ENCODE assay signal across 27 cellular contexts in genomic region chr18:55475467-55475866, GRCh38.
DNase-seq lines count a peak whose midpoint lies in the region; ATAC-seq, FAIRE-seq and TF ChIP-seq lines count a peak whose summit lies in the region.
"Had no signal": no experiment of that assay in that cellular context is flagged by ENCODE, and none has a peak within 500 bp of the region (broad histone marks: within the 10 kb centered on the region; RNA-seq: fewer than 3 reads in every experiment).

No MANE protein-coding gene starts in this region.

- H3K9me3 Mint-ChIP-seq in activated B cell treated with CpG ODN at 0.5 μM for 24 hours = no peaks in the 10 kb centered on the region
- H3K9me3 Mint-ChIP-seq in mesothelial cell of epicardium = no peaks in the 10 kb centered on the region
- no peaks in the 10 kb centered on the region for H3K9me3 Mint-ChIP-seq in natural killer cell treated with Interleukin-12 subunit alpha and Interleukin-12 subunit beta and Interleukin-15 and Interleukin-18, amount 100 ng/mL, for 72 hours
- H3K9me3 Mint-ChIP-seq: CD4-positive, alpha-beta memory T cell had no signal

- peak overlapping the region; percentile 88 for H3K27ac ChIP-seq in left ventricle myocardium inferior (replicated peaks)
- no peak overlapping the region for H3K27ac ChIP-seq in tibial artery
- H3K27ac ChIP-seq: 22Rv1; A549; BLaER1 treated with 17β-estradiol and CSF1 and Interleukin-3, amounts not matched to agents 10 nM and 100 nM; C4-2B had no signal

- FAIRE-seq in GM19239 (lab: Jason Lieb, UNC) = no peak
- FAIRE-seq: A549, GM12878, GM12892, GM18507 had no signal

- no peaks in the 10 kb centered on the region for H3K27me3 Mint-ChIP-seq in activated B cell treated with CpG ODN at 0.5 μM for 24 hours
- no peaks in the 10 kb centered on the region for H3K27me3 Mint-ChIP-seq in mesothelial cell of epicardium (ENCODE audit: low read depth)
- H3K27me3 Mint-ChIP-seq in natural killer cell treated with Interleukin-12 subunit alpha and Interleukin-12 subunit beta and Interleukin-15 and Interleukin-18, amount 100 ng/mL, for 72 hours = no peaks in the 10 kb centered on the region
- H3K27me3 Mint-ChIP-seq: B cell; CD4-positive, alpha-beta memory T cell; CD8-positive, alpha-beta memory T cell had no signal

- H3K4me1 ChIP-seq in left ventricle myocardium inferior (peaks cover 52% of the 10 kb centered on the region), tibial artery (peaks cover 0 to 8% (median 2%) of the 10 kb centered on the region in 4 donors)
- H3K4me1 ChIP-seq: A549 had no signal

- no peaks in the 10 kb centered on the region for H3K9me3 ChIP-seq in left ventricle myocardium inferior (replicated peaks)
- no peaks in the 10 kb centered on the region for H3K9me3 ChIP-seq in tibial artery
- H3K9me3 ChIP-seq: A549 had no signal

- ATAC-seq in left ventricle myocardium superior (no peak), activated B cell treated with CpG ODN at 0.5 μM for 24 hours (ENCODE audit: low read depth) (no peak), HG03342 (IDR thresholded peaks at IDR 0.05; ENCODE audit: unreplicated experiment) (no peak)
- no peak for ATAC-seq in natural killer cell treated with Interleukin-12 subunit alpha and Interleukin-12 subunit beta and Interleukin-15 and Interleukin-18, amount 100 ng/mL, for 72 hours
- ATAC-seq: A549, GM12878 had no signal

- no peak for DNase-seq in left ventricle myocardium inferior
- DNase-seq in left ventricle myocardium superior = no peak
- no peak for DNase-seq in activated B cell treated with CpG ODN at 0.5 μM for 24 hours
- DNase-seq in mesothelial cell of epicardium (ENCODE audit: low spot score in 2 of 2, unreplicated experiment in 2 of 2) = no peak
- DNase-seq in natural killer cell treated with Interleukin-12 subunit alpha and Interleukin-12 subunit beta and Interleukin-15 and Interleukin-18, amount 100 ng/mL, for 72 hours (ENCODE audit: low spot score) = no peak
- DNase-seq in GM19239 (ENCODE audit: insufficient read length, low spot score) = no peak
- DNase-seq in tibial artery = no peak
- DNase-seq: AML-193; CD4-positive, alpha-beta memory T cell; CD8-positive, alpha-beta memory T cell; COR-L47; DMS 273 treated with DMSO at 0.1 percent for 48 hours; DMS153; DMS53; DMS79; DND-41; EL; GDM1 had no signal

- intact Hi-C loops in left ventricle myocardium inferior (cut with micrococcal nuclease) = no loop called here
- intact Hi-C loops in left ventricle myocardium superior (cut with micrococcal nuclease) = no loop called here
- intact Hi-C loops in activated B cell treated with CpG ODN at 0.5 μM for 24 hours (cut with micrococcal nuclease) = loop anchor here (5.0 kb wide), 4 partner anchors 37 to 307 kb away; partner anchors contain the start of gene TCF4
- intact Hi-C loops in tibial artery (cut with DNase I; ENCODE audit: low total_unique reads) = no loop called here

- H3K4me3 ChIP-seq in left ventricle myocardium inferior = no peak overlapping the region
- H3K4me3 ChIP-seq in tibial artery = no peak overlapping the region
- H3K4me3 ChIP-seq: A549; BLaER1 treated with 17β-estradiol and CSF1 and Interleukin-3, amounts not matched to agents 10 nM and 100 nM; GM12878 had no signal

- H3K4me1 Mint-ChIP-seq in activated B cell treated with CpG ODN at 0.5 μM for 24 hours (peaks cover 30% of the 10 kb centered on the region), mesothelial cell of epicardium (peaks cover 56% of the 10 kb centered on the region)
- peaks cover 29 to 31% of the 10 kb centered on the region in 2 donors for H3K4me1 Mint-ChIP-seq in natural killer cell treated with Interleukin-12 subunit alpha and Interleukin-12 subunit beta and Interleukin-15 and Interleukin-18, amount 100 ng/mL, for 72 hours (ENCODE audit: low read depth in 2 of 2)

- POLR2A ChIA-PET in activated B cell treated with CpG ODN at 0.5 μM for 24 hours (lab: Charles Lee) = no interaction called here

- H3K27ac Mint-ChIP-seq in activated B cell treated with CpG ODN at 0.5 μM for 24 hours (no peak overlapping the region), mesothelial cell of epicardium (peak overlapping the region; percentile 70)
- H3K27ac Mint-ChIP-seq in natural killer cell treated with Interleukin-12 subunit alpha and Interleukin-12 subunit beta and Interleukin-15 and Interleukin-18, amount 100 ng/mL, for 72 hours = peak overlapping the region in 1 of 2 donors; percentile 89
- H3K27ac Mint-ChIP-seq: B cell; CD8-positive, alpha-beta memory T cell had no signal

- H3K27me3 ChIP-seq in left ventricle myocardium inferior (ENCODE audit: low read depth) (no peaks in the 10 kb centered on the region), tibial artery (no peaks in the 10 kb centered on the region)
- H3K27me3 ChIP-seq: BLaER1 treated with 17β-estradiol and CSF1 and Interleukin-3, amounts not matched to agents 10 nM and 100 nM had no signal

- H3K4me3 Mint-ChIP-seq in activated B cell treated with CpG ODN at 0.5 μM for 24 hours = peak overlapping the region; percentile 5
- no peak overlapping the region for H3K4me3 Mint-ChIP-seq in mesothelial cell of epicardium
- peak overlapping the region; percentile 47 for H3K4me3 Mint-ChIP-seq in natural killer cell treated with Interleukin-12 subunit alpha and Interleukin-12 subunit beta and Interleukin-15 and Interleukin-18, amount 100 ng/mL, for 72 hours

- H3K36me3 Mint-ChIP-seq in activated B cell treated with CpG ODN at 0.5 μM for 24 hours (ENCODE audit: low read depth) = peaks cover 2% of the 10 kb centered on the region
- H3K36me3 Mint-ChIP-seq in mesothelial cell of epicardium = no peaks in the 10 kb centered on the region
- no peaks in the 10 kb centered on the region for H3K36me3 Mint-ChIP-seq in natural killer cell treated with Interleukin-12 subunit alpha and Interleukin-12 subunit beta and Interleukin-15 and Interleukin-18, amount 100 ng/mL, for 72 hours

- CTCF ChIA-PET in activated B cell treated with CpG ODN at 0.5 μM for 24 hours (lab: Charles Lee) = no interaction called here

- TF ChIP-seq CTCF in left ventricle myocardium inferior (IDR thresholded peaks at IDR 0.05; ENCODE audit: borderline replicate concordance) (no peak), activated B cell treated with CpG ODN at 0.5 μM for 24 hours (IDR thresholded peaks at IDR 0.05) (no peak), mesothelial cell of epicardium (IDR thresholded peaks at IDR 0.05; ENCODE audit: unreplicated experiment) (no peak), tibial artery (IDR thresholded peaks at IDR 0.05) (no peak)

- no peaks in the 10 kb centered on the region for H3K36me3 ChIP-seq in left ventricle myocardium inferior
- H3K36me3 ChIP-seq in tibial artery = no peaks in the 10 kb centered on the region
